8 cellular contexts compared by ENCODE assay signal in genomic region chr2:218186355-218186766, GRCh38. TPM values are rescaled to one million over a fixed set of nuclear protein-coding genes. Genes with fewer than 3 reads are reported as not detected.
DNase-seq lines count a peak whose midpoint lies in the region; ATAC-seq, FAIRE-seq and TF ChIP-seq lines count a peak whose summit lies in the region.

No MANE protein-coding gene starts in this region.

- ATAC-seq in GM21447 (IDR thresholded peaks at IDR 0.05; ENCODE audit: unreplicated experiment), result peak; percentile 50
- ATAC-seq in GM18858 (IDR thresholded peaks at IDR 0.05; ENCODE audit: unreplicated experiment), result no peak

- DNase-seq in AG20443 (ENCODE audit: low spot score) (peak; percentile 84), NCI-H1694 (lab: John Stamatoyannopoulos, UW) (peak; percentile 36), T-helper 2 cell (peak; percentile 21 to 75 (median 54)), astrocyte (ENCODE audit: low read depth) (peak; percentile 39), hepatocyte (ENCODE audit: low spot score) (peak; percentile 88), skeletal muscle cell (ENCODE audit: low read depth) (peak; percentile 20)

- H2AFZ ChIP-seq in astrocyte (ENCODE audit: low read depth, low read length) (peak overlapping the region; percentile 30), hepatocyte (peak overlapping the region; percentile 42)

- no peak overlapping the region for H3K4me3 ChIP-seq in astrocyte (ENCODE audit: insufficient read depth, low read depth, low read length)
- no peak overlapping the region for H3K4me3 ChIP-seq in hepatocyte
- no peak overlapping the region for H3K4me3 ChIP-seq in skeletal muscle cell (ENCODE audit: low read depth, low read length)

- peak; percentile 87 for TF ChIP-seq CTCF in astrocyte (IDR thresholded peaks at IDR 0.05; ENCODE audit: insufficient read depth, low read depth, low read length)
- TF ChIP-seq CTCF in hepatocyte (IDR thresholded peaks at IDR 0.05; ENCODE audit: poor library complexity), result peak; percentile 71

- H3K9ac ChIP-seq in astrocyte (ENCODE audit: low read length), result no peak overlapping the region

- H3K27ac ChIP-seq in astrocyte (ENCODE audit: low read depth, low read length) (no peak overlapping the region), hepatocyte (peak overlapping the region; percentile 62)

- no peaks in the 10 kb centered on the region for H3K4me1 Mint-ChIP-seq in astrocyte (ENCODE audit: low read depth, unreplicated experiment)

- H3K9me3 Mint-ChIP-seq in astrocyte (ENCODE audit: unreplicated experiment), result peaks cover 2% of the 10 kb centered on the region

- H3K79me2 ChIP-seq in astrocyte (ENCODE audit: insufficient read depth, low read length) (no peaks in the 10 kb centered on the region), hepatocyte (no peaks in the 10 kb centered on the region)

- peaks cover 3% of the 10 kb centered on the region for H3K36me3 Mint-ChIP-seq in astrocyte (ENCODE audit: low read depth, unreplicated experiment)

- WGBS in hepatocyte (ENCODE audit: low lambda C conversion rate, missing lambda C conversion rate), result 42% methylated on average over 8 of the region's 8 CpGs

- peaks cover 34% of the 10 kb centered on the region for H3K27me3 Mint-ChIP-seq in astrocyte (ENCODE audit: low read depth, unreplicated experiment)

- H3K4me2 ChIP-seq in astrocyte (ENCODE audit: low read length) (no peak overlapping the region), hepatocyte (peak overlapping the region; percentile 63)

- H3K27ac Mint-ChIP-seq in astrocyte (ENCODE audit: unreplicated experiment), result no peak overlapping the region

- no peaks in the 10 kb centered on the region for H3K4me1 ChIP-seq in astrocyte (ENCODE audit: insufficient read depth, low read length)
- peaks cover 1% of the 10 kb centered on the region for H3K4me1 ChIP-seq in hepatocyte (ENCODE audit: insufficient read depth)

- no peaks in the 10 kb centered on the region for H3K9me2 ChIP-seq in hepatocyte (replicated peaks; ENCODE audit: insufficient read depth)

- H4K20me1 ChIP-seq in astrocyte (ENCODE audit: insufficient read depth, low read length) (no peaks in the 10 kb centered on the region), hepatocyte (ENCODE audit: insufficient read depth, poor library complexity, severe bottlenecking) (no peaks in the 10 kb centered on the region)

- H3K9me3 ChIP-seq in astrocyte (ENCODE audit: insufficient read depth, low read depth, low read length) (no peaks in the 10 kb centered on the region), hepatocyte (ENCODE audit: low read depth) (no peaks in the 10 kb centered on the region)

- FAIRE-seq in astrocyte (lab: Jason Lieb, UNC), result no peak

- H3K27me3 ChIP-seq in astrocyte (ENCODE audit: insufficient read depth, low read length) (peaks cover 16% of the 10 kb centered on the region), hepatocyte (no peaks in the 10 kb centered on the region)

- no peak overlapping the region for H3K4me3 Mint-ChIP-seq in astrocyte (ENCODE audit: unreplicated experiment)

- H3K36me3 ChIP-seq in astrocyte (ENCODE audit: insufficient read depth, low read length) (no peaks in the 10 kb centered on the region), hepatocyte (replicated peaks; ENCODE audit: insufficient read depth, low read depth) (no peaks in the 10 kb centered on the region)

RNA-seq across cellular contexts. Expression of gene CXCR1, which starts 19.6 kb away (rescaled TPM):
- total RNA-seq in astrocyte (not detected in 2 replicates), hepatocyte (not detected in 2 replicates)
- polyA plus RNA-seq in hepatocyte, result not detected in 2 replicates

RNA-seq across cellular contexts. Expression of gene ARPC2, which starts 30.6 kb away (rescaled TPM):
- total RNA-seq in astrocyte, result 521 and 535 TPM in 2 replicates
- total RNA-seq in hepatocyte, result 310 and 312 TPM in 2 replicates
- 436 and 482 TPM in 2 replicates for polyA plus RNA-seq in hepatocyte

Comparison
In these comparisons a context has a peak if more than half of its experiments do, and no peak if none do; other contexts are left out.
1. DNase-seq: peak in every context shown above with its lines; median percentile 88 in hepatocyte; 84 in AG20443; 54 in T-helper 2 cell; 39 in astrocyte; 36 in NCI-H1694; 20 in skeletal muscle cell.